Comparison of ENCODE assay signal across 8 cellular contexts in genomic region chr17:39239640-39240314, GRCh38. TPM values are rescaled to one million over a fixed set of nuclear protein-coding genes. Genes with fewer than 3 reads are reported as not detected.
A peak's percentile ranks its signal among the peaks of the same experiment; 100 is the strongest.
DNase-seq lines count a peak whose midpoint lies in the region; ATAC-seq and TF ChIP-seq lines count a peak whose summit lies in the region.

No MANE protein-coding gene starts in this region.

- H3K27me3 ChIP-seq in DOHH2 (ENCODE audit: control insufficient read depth, low read length) (no peaks in the 10 kb centered on the region), lung (ENCODE audit: control insufficient read depth, insufficient read depth) (no peaks in the 10 kb centered on the region)

- no peaks in the 10 kb centered on the region for H3K79me2 ChIP-seq in DOHH2 (ENCODE audit: control insufficient read depth, low read length)

- peak overlapping the region; percentile 20 for H3K27ac Mint-ChIP-seq in stimulated activated memory B cell treated with anti-CD40 and anti-IgM and Interleukin-4, amounts not matched to agents 10 μg/mL and 1 μg/mL and 100 μg/mL, for 72 hours

- no peaks in the 10 kb centered on the region for H3K36me3 Mint-ChIP-seq in stimulated activated memory B cell treated with anti-CD40 and anti-IgM and Interleukin-4, amounts not matched to agents 10 μg/mL and 1 μg/mL and 100 μg/mL, for 72 hours

- peaks cover 14% of the 10 kb centered on the region for H3K27me3 Mint-ChIP-seq in stimulated activated memory B cell treated with anti-CD40 and anti-IgM and Interleukin-4, amounts not matched to agents 10 μg/mL and 1 μg/mL and 100 μg/mL, for 72 hours

- 25 to 32% methylated on average over 13 to 16 of the region's 16 CpGs for WGBS in lung, 2 donors

- H3K27ac ChIP-seq in DOHH2 (ENCODE audit: low read depth, low read length) (no peak overlapping the region), lung (ENCODE audit: low read depth in 1 of 2, low read length in 1 of 2) (no peak overlapping the region)

- TF ChIP-seq CTCF in DOHH2 (IDR thresholded peaks at IDR 0.05; ENCODE audit: low read depth, low read length, poor library complexity, severe bottlenecking) (peak; percentile 96), lung (IDR thresholded peaks at IDR 0.05; ENCODE audit: control extremely low read depth, extremely low read depth) (no peak)

- H3K4me1 ChIP-seq in DOHH2 (ENCODE audit: control insufficient read depth, low read length) (peaks cover 60% of the 10 kb centered on the region), lung (ENCODE audit: control insufficient read depth in 2 of 2, insufficient read depth in 2 of 2, low read length in 2 of 2) (peaks cover 0 to 2% of the 10 kb centered on the region in 2 donors)

- DNase-seq in NCI-H128 (lab: John Stamatoyannopoulos, UW; ENCODE audit: unreplicated experiment): peak; percentile 18
- DNase-seq in activated CD4-positive, CD25-positive, alpha-beta regulatory T cell treated with anti-CD3 and anti-CD28 coated beads, Interleukin-2, amount 50 U/mL, for 72 hours: peak; percentile 73
- DNase-seq in central memory CD4-positive, alpha-beta T cell: peak; percentile 64
- DNase-seq in lung (ENCODE audit: low spot score): peak; percentile 56
- DNase-seq in HK-2 (ENCODE audit: unreplicated experiment): no peak

- H3K4me2 ChIP-seq in DOHH2 (ENCODE audit: low read length): peak overlapping the region; percentile 58

- H3F3A ChIP-seq in DOHH2 (ENCODE audit: control insufficient read depth, insufficient read depth): peaks cover 15% of the 10 kb centered on the region; the same call in 1 of the 2 replicates

- H3K4me3 Mint-ChIP-seq in stimulated activated memory B cell treated with anti-CD40 and anti-IgM and Interleukin-4, amounts not matched to agents 10 μg/mL and 1 μg/mL and 100 μg/mL, for 72 hours: no peak overlapping the region

- ATAC-seq in lung (ENCODE audit: insufficient read depth, low FRiP score) (no peak), GM21360 (IDR thresholded peaks at IDR 0.05; ENCODE audit: unreplicated experiment) (no peak)
- peak; percentile 66 for ATAC-seq in stimulated activated memory B cell treated with anti-CD40 and anti-IgM and Interleukin-4, amounts not matched to agents 10 μg/mL and 1 μg/mL and 100 μg/mL, for 72 hours

- H3K9me3 ChIP-seq in DOHH2 (ENCODE audit: control insufficient read depth, insufficient read depth, low read length) (no peaks in the 10 kb centered on the region), lung (ENCODE audit: control insufficient read depth in 2 of 2, insufficient read depth in 1 of 2, low read length in 1 of 2) (no peaks in the 10 kb centered on the region)

- H3K4me3 ChIP-seq in DOHH2 (ENCODE audit: low read length): peak overlapping the region; percentile 33; the same call in 1 of the 2 replicates
- H3K4me3 ChIP-seq in lung: no peak overlapping the region

- H4K20me1 ChIP-seq in DOHH2 (ENCODE audit: control insufficient read depth, insufficient read depth, low read depth, low read length): no peaks in the 10 kb centered on the region; the same call in 1 of the 2 replicates

- H3K36me3 ChIP-seq in DOHH2 (ENCODE audit: control insufficient read depth, low read length): no peaks in the 10 kb centered on the region
- H3K36me3 ChIP-seq in lung (ENCODE audit: control insufficient read depth in 2 of 2, insufficient read depth in 2 of 2, low read length in 2 of 2): no peaks in the 10 kb centered on the region

- H3K9me3 Mint-ChIP-seq in stimulated activated memory B cell treated with anti-CD40 and anti-IgM and Interleukin-4, amounts not matched to agents 10 μg/mL and 1 μg/mL and 100 μg/mL, for 72 hours: no peaks in the 10 kb centered on the region

- peaks cover 38% of the 10 kb centered on the region for H3K4me1 Mint-ChIP-seq in stimulated activated memory B cell treated with anti-CD40 and anti-IgM and Interleukin-4, amounts not matched to agents 10 μg/mL and 1 μg/mL and 100 μg/mL, for 72 hours

- H3K9me2 ChIP-seq in DOHH2 (replicated peaks; ENCODE audit: control insufficient read depth, low read length): no peaks in the 10 kb centered on the region

RNA-seq across cellular contexts. Expression of gene STAC2, which starts 14.0 kb away (rescaled TPM):
- 1 to 10 TPM in 1 of 2 donors, not detected in 1; 1.7 TPM for total RNA-seq in lung
- polyA plus RNA-seq in lung: under 1 TPM; 0.26 to 0.42 TPM

RNA-seq across cellular contexts. Expression of gene RPL19, which starts 39.7 kb away (rescaled TPM):
- 1,000 to 10,000 TPM; 1,387 to 1,536 TPM for total RNA-seq in lung
- 1,000 to 10,000 TPM; 2,407 to 4,055 TPM for polyA plus RNA-seq in lung

RNA-seq across cellular contexts. Expression of gene CACNB1, which starts 42.3 kb away (rescaled TPM):
- total RNA-seq in lung: 10 to 100 TPM in 1 of 2 donors, 1 to 10 TPM in 1; 8.2 to 49.6 TPM
- polyA plus RNA-seq in lung: 10 to 100 TPM in 1 of 2 donors, 1 to 10 TPM in 1; 6.8 to 35.1 TPM
